ENCODE assay signal across 15 cellular contexts in genomic region chr2:23507267-23508065, GRCh38.
"Had no signal": no experiment of that assay in that cellular context is flagged by ENCODE, and none has a peak within 500 bp of the region (broad histone marks: within the 10 kb centered on the region; RNA-seq: fewer than 3 reads in every experiment).

No MANE protein-coding gene starts in this region.

- H3K27me3 ChIP-seq: foreskin keratinocyte had no signal

- DNase-seq: activated CD4-positive, alpha-beta T cell treated with anti-CD3 and anti-CD28 coated beads for 48 hours; activated CD4-positive, CD25-positive, alpha-beta regulatory T cell; activated CD8-positive, alpha-beta T cell treated with anti-CD3 and anti-CD28 coated beads for 36 hours; activated naive CD4-positive, alpha-beta T cell treated with Interleukin-2 at 50 U/mL for 16 hours; activated naive CD8-positive, alpha-beta T cell treated with anti-CD3 and anti-CD28 coated beads, Interleukin-2, amount 10 ng/mL, durations not matched to agents 7 days and 5 days; activated T-cell treated with anti-CD3 and anti-CD28 coated beads, Interleukin-2, amount 50 U/mL, for 1 hour; amygdala; caudate nucleus; foreskin keratinocyte; glutamatergic neuron; hippocampal formation; islet precursor cell; left colon; stimulated activated CD4-positive, alpha-beta T cell treated with anti-CD3 and anti-CD28 coated beads, Interleukin-2, amount 100 ng/mL, for 24 hours had no signal

- ATAC-seq: activated CD8-positive, alpha-beta T cell treated with anti-CD3 and anti-CD28 coated beads for 36 hours; activated T-helper 17 cell treated with anti-CD3 and anti-CD28 coated beads, Interleukin-2, amount 50 U/mL, for 72 hours; foreskin keratinocyte; left colon had no signal

- H3K27ac ChIP-seq: foreskin keratinocyte had no signal
